14 cellular contexts compared by ENCODE assay signal in the genomic region with DNA sequence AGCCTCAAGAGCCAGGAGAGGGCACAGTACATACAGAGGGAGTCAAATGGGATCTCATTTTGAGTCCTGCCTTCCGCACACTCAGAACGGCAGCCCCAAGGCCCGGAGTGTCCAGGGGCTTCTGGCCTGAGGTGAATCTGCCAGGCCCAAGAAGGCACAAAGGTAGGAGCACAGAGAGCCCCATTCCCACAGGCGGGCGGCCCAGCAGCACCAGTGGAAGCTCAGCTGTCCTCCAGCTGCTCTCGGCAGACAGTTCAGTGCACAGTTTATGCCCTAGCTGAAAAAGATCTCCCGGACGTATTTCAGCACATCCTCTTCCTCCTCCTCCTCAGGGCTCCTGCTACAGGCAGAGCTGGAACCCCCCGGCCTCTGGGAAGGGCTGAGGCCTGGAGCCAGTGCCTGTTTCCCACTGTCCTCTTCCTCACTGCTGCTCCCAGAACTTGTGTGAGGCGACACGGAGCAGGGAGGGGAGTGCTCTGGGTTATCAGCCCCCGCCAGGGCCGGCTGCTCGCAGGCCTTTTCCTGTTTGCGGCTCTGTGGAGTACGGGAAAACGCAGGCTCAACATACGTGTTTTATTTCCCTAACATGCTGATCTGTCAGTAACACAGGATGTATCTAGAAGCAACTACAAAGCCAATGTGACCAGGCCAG. TPM values are rescaled to one million over a fixed set of nuclear protein-coding genes. Genes with fewer than 3 reads are reported as not detected.
DNase-seq lines count a peak whose midpoint lies in the region; ATAC-seq and TF ChIP-seq lines count a peak whose summit lies in the region.
"Had no signal": no experiment of that assay in that cellular context is flagged by ENCODE, and none has a peak within 500 bp of the region (broad histone marks: within the 10 kb centered on the region; RNA-seq: fewer than 3 reads in every experiment).

No MANE protein-coding gene starts in this region.

- peaks cover 11% of the 10 kb centered on the region for H3K9me3 Mint-ChIP-seq in activated CD4-positive, alpha-beta memory T cell treated with anti-CD3 and anti-CD28 coated beads, Interleukin-2, amount 10 ng/mL, durations not matched to agents 7 days and 5 days
- H3K9me3 Mint-ChIP-seq in Caco-2 (ENCODE audit: unreplicated experiment): peaks cover 16% of the 10 kb centered on the region

- peak overlapping the region; percentile 19 for H3K27ac Mint-ChIP-seq in activated CD4-positive, alpha-beta memory T cell treated with anti-CD3 and anti-CD28 coated beads, Interleukin-2, amount 10 ng/mL, durations not matched to agents 7 days and 5 days
- no peak overlapping the region for H3K27ac Mint-ChIP-seq in Caco-2 (ENCODE audit: unreplicated experiment)

- no peaks in the 10 kb centered on the region for H3K27me3 ChIP-seq in right atrium auricular region
- H3K27me3 ChIP-seq in spleen (replicated peaks in 1 of 7): no peaks in the 10 kb centered on the region
- no peaks in the 10 kb centered on the region for H3K27me3 ChIP-seq in HAP-1 (ENCODE audit: low read depth)
- H3K27me3 ChIP-seq in Caco-2 (replicated peaks; ENCODE audit: control insufficient read depth, insufficient read depth, low read length): no peaks in the 10 kb centered on the region

- in situ Hi-C loops in GM13977 (cut with MboI; ENCODE audit: low pct_unique_long_range_greater_than_20kb, low sequenced_read_pairs, unreplicated experiment) (no loop called here), HAP-1 (cut with MboI; ENCODE audit: low sequenced_read_pairs) (loop anchor here (25.0 kb wide), 1 partner anchor 179 kb away; the partner anchor contains the start of gene AGBL3)

- no peaks in the 10 kb centered on the region for H3K9me3 ChIP-seq in right atrium auricular region
- H3K9me3 ChIP-seq in spleen: peaks cover 0 to 6% (median 0%) of the 10 kb centered on the region in 8 donors
- 0 out of 2 replicates have a peak, but pooled peaks cover 6% of the 10 kb centered on the region for H3K9me3 ChIP-seq in HAP-1
- H3K9me3 ChIP-seq in Caco-2: no peaks in the 10 kb centered on the region

- ATAC-seq in HG03135 (IDR thresholded peaks at IDR 0.05; ENCODE audit: unreplicated experiment): no peak
- ATAC-seq: HCT116, Panc1, sciatic nerve had no signal

- peak overlapping the region; percentile 45 to 55 for H3K27ac ChIP-seq in right atrium auricular region
- peak overlapping the region; percentile 64 to 100 (median 96) for H3K27ac ChIP-seq in spleen
- H3K27ac ChIP-seq: WERI-Rb-1 had no signal

- no TSS peak for BruUV-seq in Caco-2 (replicated peaks; lab: Mats Ljungman, UMichigan)

- 38 to 52% (median 44%) methylated on average over 14 to 18 of the region's 18 CpGs for WGBS in spleen, 5 donors

- no peak overlapping the region for H3K4me3 ChIP-seq in right atrium auricular region
- H3K4me3 ChIP-seq in spleen: peak overlapping the region in 1 of 8 donors; percentile 79
- no peak overlapping the region for H3K4me3 ChIP-seq in HAP-1
- H3K4me3 ChIP-seq in Caco-2 (ENCODE audit: low read depth, low read length): no peak overlapping the region

- TF ChIP-seq CTCF in GM13977 (IDR thresholded peaks at IDR 0.05; ENCODE audit: extremely low read depth, insufficient read depth, missing control alignments) (no peak), right atrium auricular region (IDR thresholded peaks at IDR 0.05) (no peak), spleen (IDR thresholded peaks at IDR 0.05 in 8 of 11, conservative IDR thresholded peaks at IDR 0.05 in 3 of 11) (no peak), Caco-2 (IDR thresholded peaks at IDR 0.05; ENCODE audit: insufficient read depth in 1 of 2, low read depth in 1 of 2, low read length in 1 of 2, severe bottlenecking in 1 of 2, unreplicated experiment in 1 of 2) (no peak)

- intact Hi-C loops in spleen (cut with DNase I; ENCODE audit: low total_unique reads) (loop anchor here (10.0 kb wide), 1 partner anchor 182 kb away; the partner anchor contains the start of gene AGBL3), Caco-2 (cut with micrococcal nuclease; ENCODE audit: unreplicated experiment) (no loop called here)

- H3K27me3 Mint-ChIP-seq in activated CD4-positive, alpha-beta memory T cell treated with anti-CD3 and anti-CD28 coated beads, Interleukin-2, amount 10 ng/mL, durations not matched to agents 7 days and 5 days: no peaks in the 10 kb centered on the region
- no peaks in the 10 kb centered on the region for H3K27me3 Mint-ChIP-seq in Caco-2 (ENCODE audit: insufficient read depth, unreplicated experiment)

- DNase-seq in GM13977 (ENCODE audit: low spot score) (peak; percentile 8), right atrium auricular region (ENCODE audit: low spot score) (no peak), spleen (peak; percentile 88), HAP-1 (ENCODE audit: low spot score in 2 of 2) (no peak), Caco-2 (no peak)
- DNase-seq in activated CD4-positive, alpha-beta memory T cell treated with anti-CD3 and anti-CD28 coated beads, Interleukin-2, amount 10 ng/mL, durations not matched to agents 7 days and 5 days: no peak
- DNase-seq: activated effector memory CD4-positive, alpha-beta T cell treated with anti-CD3 and anti-CD28 coated beads, Interleukin-2, amount 50 U/mL, for 16 hours; Calu3; NCI-H226; WERI-Rb-1 had no signal

- peaks cover 77% of the 10 kb centered on the region for H3K36me3 Mint-ChIP-seq in activated CD4-positive, alpha-beta memory T cell treated with anti-CD3 and anti-CD28 coated beads, Interleukin-2, amount 10 ng/mL, durations not matched to agents 7 days and 5 days (ENCODE audit: low read depth)
- H3K36me3 Mint-ChIP-seq in Caco-2 (ENCODE audit: insufficient read depth, unreplicated experiment): peaks cover 91% of the 10 kb centered on the region

- H3K4me1 ChIP-seq in right atrium auricular region (peaks cover 0 to 72% of the 10 kb centered on the region in 2 donors), spleen (peaks cover 62 to 85% (median 80%) of the 10 kb centered on the region in 6 donors), HAP-1 (peaks cover 9% of the 10 kb centered on the region), Caco-2 (peaks cover 12% of the 10 kb centered on the region; the same call in 1 of the 2 replicates)

- CTCF ChIA-PET in activated CD4-positive, alpha-beta memory T cell treated with anti-CD3 and anti-CD28 coated beads, Interleukin-2, amount 10 ng/mL, durations not matched to agents 7 days and 5 days (lab: Charles Lee): interaction anchor here (0.6 kb wide), 1 partner anchor 22 kb away, joined by 3 read pairs; no protein-coding TSS in a partner anchor
- CTCF ChIA-PET in Caco-2 (lab: Charles Lee): no interaction called here

- H3K4me1 Mint-ChIP-seq in activated CD4-positive, alpha-beta memory T cell treated with anti-CD3 and anti-CD28 coated beads, Interleukin-2, amount 10 ng/mL, durations not matched to agents 7 days and 5 days: peaks cover 56% of the 10 kb centered on the region
- H3K4me1 Mint-ChIP-seq in Caco-2 (ENCODE audit: low read depth, unreplicated experiment): peaks cover 20% of the 10 kb centered on the region

- no peak overlapping the region for H3K4me3 Mint-ChIP-seq in activated CD4-positive, alpha-beta memory T cell treated with anti-CD3 and anti-CD28 coated beads, Interleukin-2, amount 10 ng/mL, durations not matched to agents 7 days and 5 days
- H3K4me3 Mint-ChIP-seq in Caco-2 (ENCODE audit: unreplicated experiment): no peak overlapping the region

- TF ChIP-seq POLR2A in spleen (IDR thresholded peaks at IDR 0.05): peak in 1 of 3 donors; percentile 9

- peaks cover 34% of the 10 kb centered on the region for H3K36me3 ChIP-seq in right atrium auricular region
- H3K36me3 ChIP-seq in spleen: peaks cover 0 to 76% (median 29%) of the 10 kb centered on the region in 6 donors
- peaks cover 66% of the 10 kb centered on the region for H3K36me3 ChIP-seq in HAP-1 (replicated peaks)
- peaks cover 5% of the 10 kb centered on the region for H3K36me3 ChIP-seq in Caco-2 (ENCODE audit: control insufficient read depth, insufficient read depth, low read length)

- POLR2A ChIA-PET in activated CD4-positive, alpha-beta memory T cell treated with anti-CD3 and anti-CD28 coated beads, Interleukin-2, amount 10 ng/mL, durations not matched to agents 7 days and 5 days (lab: Charles Lee): interaction anchor here (0.6 to 9.1 kb wide), 3 partner anchors 9 to 32 kb away, joined by 3 to 181 read pairs (median 4); partner anchors contain the start of gene TMEM140
- POLR2A ChIA-PET in Caco-2 (lab: Charles Lee): no interaction called here

RNA-seq across cellular contexts. Expression of gene CYREN, which starts 4.0 kb away (rescaled TPM):
- 10 to 100 TPM; 32.0 to 32.1 TPM for total RNA-seq in activated CD4-positive, alpha-beta memory T cell treated with anti-CD3 and anti-CD28 coated beads, Interleukin-2, amount 10 ng/mL, durations not matched to agents 7 days and 5 days
- total RNA-seq in right atrium auricular region: 10 to 100 TPM; 25.5 to 31.4 TPM
- total RNA-seq in spleen: 10 to 100 TPM; 37.8 to 55.0 (median 48.2) TPM
- polyA plus RNA-seq in spleen: 10 to 100 TPM; 21.2 to 36.8 (median 23.5) TPM
- 60.9 and 62.6 TPM in 2 replicates for total RNA-seq in Caco-2 (2022)

RNA-seq across cellular contexts. Expression of gene TMEM140, which starts 18.6 kb away (rescaled TPM):
- total RNA-seq in activated CD4-positive, alpha-beta memory T cell treated with anti-CD3 and anti-CD28 coated beads, Interleukin-2, amount 10 ng/mL, durations not matched to agents 7 days and 5 days: 10 to 100 TPM; 36.5 to 37.1 TPM
- 10 to 100 TPM; 10.7 to 14.9 TPM for total RNA-seq in right atrium auricular region
- total RNA-seq in spleen: 10 to 100 TPM; 40.3 to 76.1 (median 45.4) TPM
- polyA plus RNA-seq in spleen: 10 to 100 TPM in 2 of 3 donors, 1 to 10 TPM in 1; 7.0 to 16.6 (median 16.3) TPM
- total RNA-seq in Caco-2 (2022): 3.8 and 6.1 TPM in 2 replicates

RNA-seq across cellular contexts. Expression of gene WDR91, which starts 44.9 kb away (rescaled TPM):
- total RNA-seq in activated CD4-positive, alpha-beta memory T cell treated with anti-CD3 and anti-CD28 coated beads, Interleukin-2, amount 10 ng/mL, durations not matched to agents 7 days and 5 days: 10 to 100 TPM; 10.7 to 11.6 TPM
- 1 to 10 TPM; 3.3 to 4.5 TPM for total RNA-seq in right atrium auricular region
- total RNA-seq in spleen: 10 to 100 TPM; 15.1 to 31.3 (median 23.8) TPM
- polyA plus RNA-seq in spleen: 10 to 100 TPM in 2 of 3 donors, 1 to 10 TPM in 1; 6.9 to 12.2 (median 11.4) TPM
- total RNA-seq in Caco-2 (2022): 11.5 and 12.6 TPM in 2 replicates

Comparison
In these comparisons a context has a peak if more than half of its experiments do, and no peak if none do; other contexts are left out.
1. DNase-seq: peak in GM13977 (single experiment) and spleen (single experiment); none in activated CD4-positive, alpha-beta memory T cell treated with anti-CD3 and anti-CD28 coated beads, Interleukin-2, amount 10 ng/mL, durations not matched to agents 7 days and 5 days (single experiment), right atrium auricular region (single experiment), HAP-1 (0 of 2) and Caco-2 (0 of 2).